ENCODE assay signal across 1 cellular context in the genomic region with DNA sequence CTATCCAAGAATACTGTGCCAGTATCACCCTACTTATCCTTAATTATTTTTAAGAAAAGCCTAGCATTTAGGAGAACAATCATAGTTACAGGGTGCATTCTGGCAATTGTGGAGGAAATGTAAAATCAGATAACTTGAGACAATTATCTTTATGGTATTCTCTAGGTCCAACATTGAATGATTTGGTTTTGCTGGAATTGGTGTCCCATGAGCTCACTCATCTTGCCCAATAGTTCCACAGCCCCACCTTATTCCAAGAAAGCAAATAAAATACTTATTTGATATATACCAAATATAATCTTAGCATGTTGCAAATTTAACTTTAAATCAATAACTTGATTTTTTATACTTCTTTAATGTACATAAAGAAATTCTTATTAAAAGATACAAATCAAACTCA.
TF ChIP-seq lines count a peak whose summit lies in the region.

No MANE protein-coding gene starts in this region.

TF ChIP-seq in HCT116, 20 proteins besides CTCF, POLR2A, EP300 and RAD21 (continued from another document):
- TF ChIP-seq, protein P1, sequence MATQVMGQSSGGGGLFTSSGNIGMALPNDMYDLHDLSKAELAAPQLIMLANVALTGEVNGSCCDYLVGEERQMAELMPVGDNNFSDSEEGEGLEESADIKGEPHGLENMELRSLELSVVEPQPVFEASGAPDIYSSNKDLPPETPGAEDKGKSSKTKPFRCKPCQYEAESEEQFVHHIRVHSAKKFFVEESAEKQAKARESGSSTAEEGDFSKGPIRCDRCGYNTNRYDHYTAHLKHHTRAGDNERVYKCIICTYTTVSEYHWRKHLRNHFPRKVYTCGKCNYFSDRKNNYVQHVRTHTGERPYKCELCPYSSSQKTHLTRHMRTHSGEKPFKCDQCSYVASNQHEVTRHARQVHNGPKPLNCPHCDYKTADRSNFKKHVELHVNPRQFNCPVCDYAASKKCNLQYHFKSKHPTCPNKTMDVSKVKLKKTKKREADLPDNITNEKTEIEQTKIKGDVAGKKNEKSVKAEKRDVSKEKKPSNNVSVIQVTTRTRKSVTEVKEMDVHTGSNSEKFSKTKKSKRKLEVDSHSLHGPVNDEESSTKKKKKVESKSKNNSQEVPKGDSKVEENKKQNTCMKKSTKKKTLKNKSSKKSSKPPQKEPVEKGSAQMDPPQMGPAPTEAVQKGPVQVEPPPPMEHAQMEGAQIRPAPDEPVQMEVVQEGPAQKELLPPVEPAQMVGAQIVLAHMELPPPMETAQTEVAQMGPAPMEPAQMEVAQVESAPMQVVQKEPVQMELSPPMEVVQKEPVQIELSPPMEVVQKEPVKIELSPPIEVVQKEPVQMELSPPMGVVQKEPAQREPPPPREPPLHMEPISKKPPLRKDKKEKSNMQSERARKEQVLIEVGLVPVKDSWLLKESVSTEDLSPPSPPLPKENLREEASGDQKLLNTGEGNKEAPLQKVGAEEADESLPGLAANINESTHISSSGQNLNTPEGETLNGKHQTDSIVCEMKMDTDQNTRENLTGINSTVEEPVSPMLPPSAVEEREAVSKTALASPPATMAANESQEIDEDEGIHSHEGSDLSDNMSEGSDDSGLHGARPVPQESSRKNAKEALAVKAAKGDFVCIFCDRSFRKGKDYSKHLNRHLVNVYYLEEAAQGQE (IDR thresholded peaks at IDR 0.05; ENCODE audit: low read depth): no peak
- TF ChIP-seq EGR1 (IDR thresholded peaks at IDR 0.05; ENCODE audit: low read depth) (no peak), ZNF274 (IDR thresholded peaks at IDR 0.05; ENCODE audit: low read depth, low read length) (no peak), CBX3 (IDR thresholded peaks at IDR 0.05; ENCODE audit: low read depth) (no peak), TCF7L2 (IDR thresholded peaks at IDR 0.05; ENCODE audit: borderline replicate concordance, extremely low read depth, insufficient read depth, insufficient read length) (no peak), YY1 (IDR thresholded peaks at IDR 0.05; ENCODE audit: extremely low read depth, insufficient replicate concordance, low read depth, low read length) (no peak), EZH2 (IDR thresholded peaks at IDR 0.05) (no peak)
- TF ChIP-seq, protein P2, sequence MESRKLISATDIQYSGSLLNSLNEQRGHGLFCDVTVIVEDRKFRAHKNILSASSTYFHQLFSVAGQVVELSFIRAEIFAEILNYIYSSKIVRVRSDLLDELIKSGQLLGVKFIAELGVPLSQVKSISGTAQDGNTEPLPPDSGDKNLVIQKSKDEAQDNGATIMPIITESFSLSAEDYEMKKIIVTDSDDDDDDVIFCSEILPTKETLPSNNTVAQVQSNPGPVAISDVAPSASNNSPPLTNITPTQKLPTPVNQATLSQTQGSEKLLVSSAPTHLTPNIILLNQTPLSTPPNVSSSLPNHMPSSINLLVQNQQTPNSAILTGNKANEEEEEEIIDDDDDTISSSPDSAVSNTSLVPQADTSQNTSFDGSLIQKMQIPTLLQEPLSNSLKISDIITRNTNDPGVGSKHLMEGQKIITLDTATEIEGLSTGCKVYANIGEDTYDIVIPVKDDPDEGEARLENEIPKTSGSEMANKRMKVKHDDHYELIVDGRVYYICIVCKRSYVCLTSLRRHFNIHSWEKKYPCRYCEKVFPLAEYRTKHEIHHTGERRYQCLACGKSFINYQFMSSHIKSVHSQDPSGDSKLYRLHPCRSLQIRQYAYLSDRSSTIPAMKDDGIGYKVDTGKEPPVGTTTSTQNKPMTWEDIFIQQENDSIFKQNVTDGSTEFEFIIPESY (IDR thresholded peaks at IDR 0.05; ENCODE audit: extremely low read depth, insufficient replicate concordance, low read length): no peak
